ENCODE assay signal across 16 cellular contexts in genomic region chr21:29470397-29470796, GRCh38.
"Had no signal": no experiment of that assay in that cellular context is flagged by ENCODE, and none has a peak within 500 bp of the region (broad histone marks: within the 10 kb centered on the region; RNA-seq: fewer than 3 reads in every experiment).

No MANE protein-coding gene starts in this region.

- H3K9me3 Mint-ChIP-seq: natural killer cell had no signal

- H3K4me3 ChIP-seq: esophagus muscularis mucosa, gastroesophageal sphincter, mucosa of descending colon, sigmoid colon, skin epidermis, stomach, thoracic aorta, transverse colon had no signal

- H3K9ac ChIP-seq: parathyroid adenoma had no signal

- H3K27ac Mint-ChIP-seq: natural killer cell had no signal

- ATAC-seq: gastroesophageal sphincter, left colon, mucosa of descending colon, natural killer cell had no signal

- H3K27me3 ChIP-seq: esophagus muscularis mucosa, gastroesophageal sphincter, sigmoid colon, stomach, transverse colon had no signal

- H3K36me3 Mint-ChIP-seq: natural killer cell had no signal

- H3K4me3 Mint-ChIP-seq: natural killer cell had no signal

- H3K4me1 Mint-ChIP-seq: natural killer cell had no signal

- H3K9me3 ChIP-seq: esophagus muscularis mucosa, gastroesophageal sphincter, mucosa of descending colon, sigmoid colon, stomach, thoracic aorta, transverse colon had no signal

- H3K4me1 ChIP-seq: gastroesophageal sphincter, parathyroid adenoma, sigmoid colon, stomach, transverse colon had no signal

- H2AFZ ChIP-seq: parathyroid adenoma had no signal

- DNase-seq: effector memory CD4-positive, alpha-beta T cell; foreskin fibroblast; left colon; mucosa of descending colon; natural killer cell; sigmoid colon; stimulated activated CD4-positive, alpha-beta T cell treated with anti-CD3 and anti-CD28 coated beads, Interleukin-12 subunit alpha, Interleukin-12 subunit beta, amount 100 ng/mL, for 4 hours; stimulated activated naive CD4-positive, alpha-beta T cell; stomach; substantia nigra; transverse colon had no signal

- H3K36me3 ChIP-seq: esophagus muscularis mucosa, gastroesophageal sphincter, sigmoid colon, thoracic aorta, transverse colon had no signal

- H3K27ac ChIP-seq: esophagus muscularis mucosa, gastroesophageal sphincter, parathyroid adenoma, sigmoid colon, skin epidermis, stomach, thoracic aorta, transverse colon had no signal

- H3K79me2 ChIP-seq: parathyroid adenoma had no signal
